Comparison of ENCODE assay signal across 1 cellular context in the genomic region with DNA sequence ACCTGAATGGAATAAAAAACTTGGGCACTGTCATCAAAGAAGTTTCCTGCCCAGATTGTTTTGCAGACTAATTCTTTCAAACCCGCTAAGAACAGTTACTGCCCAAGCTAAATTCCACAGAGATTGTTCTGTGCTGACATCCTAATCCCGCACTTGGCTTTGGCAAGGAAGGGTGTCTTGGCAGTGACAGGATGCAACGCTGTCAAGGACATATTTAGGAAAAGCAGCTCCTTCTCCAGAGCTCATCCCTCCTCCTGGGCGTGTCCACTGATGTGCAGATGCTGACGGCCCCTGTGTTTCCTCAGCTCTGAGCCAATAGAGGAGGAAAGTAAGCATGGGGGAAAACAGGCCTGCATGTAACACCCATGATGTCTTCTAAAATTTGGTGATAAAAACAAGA.
TF ChIP-seq lines count a peak whose summit lies in the region.

No MANE protein-coding gene starts in this region.

TF ChIP-seq in HepG2, 621 proteins besides CTCF, POLR2A, EP300 and RAD21 (continued from another document):
- TF ChIP-seq ZBTB40 (IDR thresholded peaks at IDR 0.05), result no peak
- no peak for TF ChIP-seq ZBTB40 (CRISPR knock-in tag; IDR thresholded peaks at IDR 0.05)
- TF ChIP-seq, protein P1, sequence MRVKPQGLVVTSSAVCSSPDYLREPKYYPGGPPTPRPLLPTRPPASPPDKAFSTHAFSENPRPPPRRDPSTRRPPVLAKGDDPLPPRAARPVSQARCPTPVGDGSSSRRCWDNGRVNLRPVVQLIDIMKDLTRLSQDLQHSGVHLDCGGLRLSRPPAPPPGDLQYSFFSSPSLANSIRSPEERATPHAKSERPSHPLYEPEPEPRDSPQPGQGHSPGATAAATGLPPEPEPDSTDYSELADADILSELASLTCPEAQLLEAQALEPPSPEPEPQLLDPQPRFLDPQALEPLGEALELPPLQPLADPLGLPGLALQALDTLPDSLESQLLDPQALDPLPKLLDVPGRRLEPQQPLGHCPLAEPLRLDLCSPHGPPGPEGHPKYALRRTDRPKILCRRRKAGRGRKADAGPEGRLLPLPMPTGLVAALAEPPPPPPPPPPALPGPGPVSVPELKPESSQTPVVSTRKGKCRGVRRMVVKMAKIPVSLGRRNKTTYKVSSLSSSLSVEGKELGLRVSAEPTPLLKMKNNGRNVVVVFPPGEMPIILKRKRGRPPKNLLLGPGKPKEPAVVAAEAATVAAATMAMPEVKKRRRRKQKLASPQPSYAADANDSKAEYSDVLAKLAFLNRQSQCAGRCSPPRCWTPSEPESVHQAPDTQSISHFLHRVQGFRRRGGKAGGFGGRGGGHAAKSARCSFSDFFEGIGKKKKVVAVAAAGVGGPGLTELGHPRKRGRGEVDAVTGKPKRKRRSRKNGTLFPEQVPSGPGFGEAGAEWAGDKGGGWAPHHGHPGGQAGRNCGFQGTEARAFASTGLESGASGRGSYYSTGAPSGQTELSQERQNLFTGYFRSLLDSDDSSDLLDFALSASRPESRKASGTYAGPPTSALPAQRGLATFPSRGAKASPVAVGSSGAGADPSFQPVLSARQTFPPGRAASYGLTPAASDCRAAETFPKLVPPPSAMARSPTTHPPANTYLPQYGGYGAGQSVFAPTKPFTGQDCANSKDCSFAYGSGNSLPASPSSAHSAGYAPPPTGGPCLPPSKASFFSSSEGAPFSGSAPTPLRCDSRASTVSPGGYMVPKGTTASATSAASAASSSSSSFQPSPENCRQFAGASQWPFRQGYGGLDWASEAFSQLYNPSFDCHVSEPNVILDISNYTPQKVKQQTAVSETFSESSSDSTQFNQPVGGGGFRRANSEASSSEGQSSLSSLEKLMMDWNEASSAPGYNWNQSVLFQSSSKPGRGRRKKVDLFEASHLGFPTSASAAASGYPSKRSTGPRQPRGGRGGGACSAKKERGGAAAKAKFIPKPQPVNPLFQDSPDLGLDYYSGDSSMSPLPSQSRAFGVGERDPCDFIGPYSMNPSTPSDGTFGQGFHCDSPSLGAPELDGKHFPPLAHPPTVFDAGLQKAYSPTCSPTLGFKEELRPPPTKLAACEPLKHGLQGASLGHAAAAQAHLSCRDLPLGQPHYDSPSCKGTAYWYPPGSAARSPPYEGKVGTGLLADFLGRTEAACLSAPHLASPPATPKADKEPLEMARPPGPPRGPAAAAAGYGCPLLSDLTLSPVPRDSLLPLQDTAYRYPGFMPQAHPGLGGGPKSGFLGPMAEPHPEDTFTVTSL (CRISPR knock-in tag; IDR thresholded peaks at IDR 0.05; ENCODE audit: borderline replicate concordance), result no peak
- TF ChIP-seq, protein P2, sequence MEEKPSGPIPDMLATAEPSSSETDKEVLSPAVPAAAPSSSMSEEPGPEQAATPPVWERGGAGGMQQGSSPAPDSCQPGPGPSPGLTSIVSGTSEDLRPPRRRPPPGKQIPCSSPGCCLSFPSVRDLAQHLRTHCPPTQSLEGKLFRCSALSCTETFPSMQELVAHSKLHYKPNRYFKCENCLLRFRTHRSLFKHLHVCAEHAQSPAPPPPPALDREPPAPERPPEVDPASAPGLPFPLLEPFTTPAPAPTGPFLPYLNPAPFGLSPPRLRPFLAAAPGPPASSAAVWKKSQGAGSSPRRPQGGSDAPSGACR (CRISPR knock-in tag; IDR thresholded peaks at IDR 0.05), result no peak
- no peak for TF ChIP-seq KLF9 (CRISPR knock-in tag; IDR thresholded peaks at IDR 0.05; ENCODE audit: low read depth)
- TF ChIP-seq MBD4 (IDR thresholded peaks at IDR 0.05; ENCODE audit: borderline replicate concordance, low read length), result no peak
- no peak for TF ChIP-seq SOX13 (IDR thresholded peaks at IDR 0.05)
- TF ChIP-seq SOX13 (CRISPR knock-in tag; conservative IDR thresholded peaks at IDR 0.05 in 1 of 2, IDR thresholded peaks at IDR 0.05 in 1 of 2), result no peak
- TF ChIP-seq, protein P3, sequence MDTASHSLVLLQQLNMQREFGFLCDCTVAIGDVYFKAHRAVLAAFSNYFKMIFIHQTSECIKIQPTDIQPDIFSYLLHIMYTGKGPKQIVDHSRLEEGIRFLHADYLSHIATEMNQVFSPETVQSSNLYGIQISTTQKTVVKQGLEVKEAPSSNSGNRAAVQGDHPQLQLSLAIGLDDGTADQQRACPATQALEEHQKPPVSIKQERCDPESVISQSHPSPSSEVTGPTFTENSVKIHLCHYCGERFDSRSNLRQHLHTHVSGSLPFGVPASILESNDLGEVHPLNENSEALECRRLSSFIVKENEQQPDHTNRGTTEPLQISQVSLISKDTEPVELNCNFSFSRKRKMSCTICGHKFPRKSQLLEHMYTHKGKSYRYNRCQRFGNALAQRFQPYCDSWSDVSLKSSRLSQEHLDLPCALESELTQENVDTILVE (CRISPR knock-in tag; IDR thresholded peaks at IDR 0.05), result no peak
- TF ChIP-seq ZNF547 (CRISPR knock-in tag; IDR thresholded peaks at IDR 0.05), result no peak
- no peak for TF ChIP-seq TARDBP (CRISPR knock-in tag; IDR thresholded peaks at IDR 0.05)
- no peak for TF ChIP-seq ZNF747 (CRISPR knock-in tag; IDR thresholded peaks at IDR 0.05; ENCODE audit: borderline replicate concordance)
- TF ChIP-seq, protein P4, sequence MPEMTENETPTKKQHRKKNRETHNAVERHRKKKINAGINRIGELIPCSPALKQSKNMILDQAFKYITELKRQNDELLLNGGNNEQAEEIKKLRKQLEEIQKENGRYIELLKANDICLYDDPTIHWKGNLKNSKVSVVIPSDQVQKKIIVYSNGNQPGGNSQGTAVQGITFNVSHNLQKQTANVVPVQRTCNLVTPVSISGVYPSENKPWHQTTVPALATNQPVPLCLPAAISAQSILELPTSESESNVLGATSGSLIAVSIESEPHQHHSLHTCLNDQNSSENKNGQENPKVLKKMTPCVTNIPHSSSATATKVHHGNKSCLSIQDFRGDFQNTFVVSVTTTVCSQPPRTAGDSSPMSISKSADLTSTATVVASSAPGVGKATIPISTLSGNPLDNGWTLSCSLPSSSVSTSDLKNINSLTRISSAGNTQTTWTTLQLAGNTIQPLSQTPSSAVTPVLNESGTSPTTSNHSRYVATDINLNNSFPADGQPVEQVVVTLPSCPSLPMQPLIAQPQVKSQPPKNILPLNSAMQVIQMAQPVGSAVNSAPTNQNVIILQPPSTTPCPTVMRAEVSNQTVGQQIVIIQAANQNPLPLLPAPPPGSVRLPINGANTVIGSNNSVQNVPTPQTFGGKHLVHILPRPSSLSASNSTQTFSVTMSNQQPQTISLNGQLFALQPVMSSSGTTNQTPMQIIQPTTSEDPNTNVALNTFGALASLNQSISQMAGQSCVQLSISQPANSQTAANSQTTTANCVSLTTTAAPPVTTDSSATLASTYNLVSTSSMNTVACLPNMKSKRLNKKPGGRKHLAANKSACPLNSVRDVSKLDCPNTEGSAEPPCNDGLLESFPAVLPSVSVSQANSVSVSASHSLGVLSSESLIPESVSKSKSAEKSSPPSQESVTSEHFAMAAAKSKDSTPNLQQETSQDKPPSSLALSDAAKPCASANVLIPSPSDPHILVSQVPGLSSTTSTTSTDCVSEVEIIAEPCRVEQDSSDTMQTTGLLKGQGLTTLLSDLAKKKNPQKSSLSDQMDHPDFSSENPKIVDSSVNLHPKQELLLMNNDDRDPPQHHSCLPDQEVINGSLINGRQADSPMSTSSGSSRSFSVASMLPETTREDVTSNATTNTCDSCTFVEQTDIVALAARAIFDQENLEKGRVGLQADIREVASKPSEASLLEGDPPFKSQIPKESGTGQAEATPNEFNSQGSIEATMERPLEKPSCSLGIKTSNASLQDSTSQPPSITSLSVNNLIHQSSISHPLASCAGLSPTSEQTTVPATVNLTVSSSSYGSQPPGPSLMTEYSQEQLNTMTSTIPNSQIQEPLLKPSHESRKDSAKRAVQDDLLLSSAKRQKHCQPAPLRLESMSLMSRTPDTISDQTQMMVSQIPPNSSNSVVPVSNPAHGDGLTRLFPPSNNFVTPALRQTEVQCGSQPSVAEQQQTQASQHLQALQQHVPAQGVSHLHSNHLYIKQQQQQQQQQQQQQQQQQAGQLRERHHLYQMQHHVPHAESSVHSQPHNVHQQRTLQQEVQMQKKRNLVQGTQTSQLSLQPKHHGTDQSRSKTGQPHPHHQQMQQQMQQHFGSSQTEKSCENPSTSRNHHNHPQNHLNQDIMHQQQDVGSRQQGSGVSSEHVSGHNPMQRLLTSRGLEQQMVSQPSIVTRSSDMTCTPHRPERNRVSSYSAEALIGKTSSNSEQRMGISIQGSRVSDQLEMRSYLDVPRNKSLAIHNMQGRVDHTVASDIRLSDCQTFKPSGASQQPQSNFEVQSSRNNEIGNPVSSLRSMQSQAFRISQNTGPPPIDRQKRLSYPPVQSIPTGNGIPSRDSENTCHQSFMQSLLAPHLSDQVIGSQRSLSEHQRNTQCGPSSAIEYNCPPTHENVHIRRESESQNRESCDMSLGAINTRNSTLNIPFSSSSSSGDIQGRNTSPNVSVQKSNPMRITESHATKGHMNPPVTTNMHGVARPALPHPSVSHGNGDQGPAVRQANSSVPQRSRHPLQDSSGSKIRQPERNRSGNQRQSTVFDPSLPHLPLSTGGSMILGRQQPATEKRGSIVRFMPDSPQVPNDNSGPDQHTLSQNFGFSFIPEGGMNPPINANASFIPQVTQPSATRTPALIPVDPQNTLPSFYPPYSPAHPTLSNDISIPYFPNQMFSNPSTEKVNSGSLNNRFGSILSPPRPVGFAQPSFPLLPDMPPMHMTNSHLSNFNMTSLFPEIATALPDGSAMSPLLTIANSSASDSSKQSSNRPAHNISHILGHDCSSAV (CRISPR knock-in tag; IDR thresholded peaks at IDR 0.05; ENCODE audit: borderline replicate concordance), result no peak
